13 cellular contexts compared by ENCODE assay signal in genomic region chr2:102049756-102050443, GRCh38. TPM values are rescaled to one million over a fixed set of nuclear protein-coding genes. Genes with fewer than 3 reads are reported as not detected.
DNase-seq lines count a peak whose midpoint lies in the region; ATAC-seq, FAIRE-seq and TF ChIP-seq lines count a peak whose summit lies in the region.
"Had no signal": no experiment of that assay in that cellular context is flagged by ENCODE, and none has a peak within 500 bp of the region (broad histone marks: within the 10 kb centered on the region; RNA-seq: fewer than 3 reads in every experiment).

No MANE protein-coding gene starts in this region.

- no peaks in the 10 kb centered on the region for H3K36me3 ChIP-seq in mammary epithelial cell (ENCODE audit: insufficient read depth, low read length)
- no peaks in the 10 kb centered on the region for H3K36me3 ChIP-seq in keratinocyte (ENCODE audit: control insufficient read depth in 2 of 2, extremely low read depth in 1 of 2, insufficient read depth in 2 of 2, low read length in 2 of 2)
- no peaks in the 10 kb centered on the region for H3K36me3 ChIP-seq in OCI-LY7 (ENCODE audit: insufficient read depth, low read length)
- H3K36me3 ChIP-seq: WERI-Rb-1 had no signal

- in situ Hi-C loops in mammary epithelial cell (cut with MboI; ENCODE audit: low sequenced_read_pairs in 2 of 2): no loop called here

- H3K27me3 ChIP-seq in mammary epithelial cell (ENCODE audit: insufficient read depth, low read length) (no peaks in the 10 kb centered on the region), keratinocyte (ENCODE audit: control insufficient read depth, extremely low read depth, insufficient read depth, low read length) (no peaks in the 10 kb centered on the region)

- H3K4me3 ChIP-seq in mammary epithelial cell (replicated peaks in 1 of 3; ENCODE audit: insufficient read depth in 1 of 3, low read depth in 2 of 3, low read length in 3 of 3) (no peak overlapping the region), keratinocyte (ENCODE audit: control insufficient read depth in 2 of 3, extremely low read depth in 1 of 3, insufficient read depth in 2 of 3, low read depth in 1 of 3, low read length in 3 of 3) (no peak overlapping the region), OCI-LY7 (ENCODE audit: low read depth, low read length, poor library complexity, severe bottlenecking) (no peak overlapping the region)

- BruUV-seq in mammary epithelial cell (replicated peaks; lab: Mats Ljungman, UMichigan): no TSS peak
- BruUV-seq in OCI-LY7 (replicated peaks; lab: Mats Ljungman, UMichigan): no TSS peak

- H3K4me1 ChIP-seq in mammary epithelial cell (ENCODE audit: insufficient read depth, low read length) (peaks cover 7% of the 10 kb centered on the region), keratinocyte (ENCODE audit: control insufficient read depth, extremely low read depth, insufficient read depth, low read length) (no peaks in the 10 kb centered on the region), OCI-LY7 (ENCODE audit: insufficient read depth, low read length, poor library complexity, severe bottlenecking) (no peaks in the 10 kb centered on the region)

- H4K20me1 ChIP-seq in mammary epithelial cell (ENCODE audit: insufficient read depth, low read length) (no peaks in the 10 kb centered on the region), keratinocyte (ENCODE audit: control insufficient read depth, extremely low read depth, insufficient read depth, low read length) (no peaks in the 10 kb centered on the region), OCI-LY7 (ENCODE audit: insufficient read depth, low read length) (no peaks in the 10 kb centered on the region)

- H3K4me2 ChIP-seq in mammary epithelial cell (ENCODE audit: insufficient read depth, low read depth, low read length) (no peak overlapping the region), keratinocyte (ENCODE audit: control insufficient read depth, extremely low read depth, insufficient read depth, low read depth, low read length) (no peak overlapping the region), OCI-LY7 (ENCODE audit: low read length) (no peak overlapping the region)

- ATAC-seq in sciatic nerve (peak; percentile 64), GM19467 (IDR thresholded peaks at IDR 0.05; ENCODE audit: unreplicated experiment) (no peak), GM21786 (IDR thresholded peaks at IDR 0.05; ENCODE audit: unreplicated experiment) (no peak)

- H3K79me2 ChIP-seq in mammary epithelial cell (ENCODE audit: insufficient read depth, low read length) (no peaks in the 10 kb centered on the region), keratinocyte (ENCODE audit: control insufficient read depth, insufficient read depth, low read length) (no peaks in the 10 kb centered on the region), OCI-LY7 (ENCODE audit: insufficient read depth, low read depth, low read length) (no peaks in the 10 kb centered on the region)

- 8% methylated on average over 9 of the region's 10 CpGs for WGBS in mammary epithelial cell (ENCODE audit: low coverage, missing lambda C conversion rate)

- H3K9me2 ChIP-seq in OCI-LY7 (ENCODE audit: insufficient read depth, low read length): no peaks in the 10 kb centered on the region

- H3K9me1 ChIP-seq in keratinocyte (ENCODE audit: control insufficient read depth, extremely low read depth, insufficient read depth, low read length): no peaks in the 10 kb centered on the region

- no peak overlapping the region for H3K9ac ChIP-seq in mammary epithelial cell (ENCODE audit: insufficient read depth, low read length)
- no peak overlapping the region for H3K9ac ChIP-seq in keratinocyte (ENCODE audit: control insufficient read depth, extremely low read depth, insufficient read depth, low read length)

- peak overlapping the region; percentile 75 for H2AFZ ChIP-seq in mammary epithelial cell (ENCODE audit: low read depth, low read length)
- peak overlapping the region; percentile 40 for H2AFZ ChIP-seq in keratinocyte (ENCODE audit: control insufficient read depth, low read length)
- no peak overlapping the region for H2AFZ ChIP-seq in OCI-LY7 (ENCODE audit: low read length)

- FAIRE-seq in keratinocyte (lab: Jason Lieb, UNC): no peak

- no peaks in the 10 kb centered on the region for H3K9me3 ChIP-seq in mammary epithelial cell (replicated peaks; ENCODE audit: insufficient read depth, low read length)
- H3K9me3 ChIP-seq in keratinocyte (ENCODE audit: control insufficient read depth, low read depth, low read length): no peaks in the 10 kb centered on the region
- no peaks in the 10 kb centered on the region for H3K9me3 ChIP-seq in OCI-LY7 (ENCODE audit: low read length)

- dilution Hi-C loops in mammary epithelial cell (cut with HindIII; ENCODE audit: low sequenced_read_pairs) (loop anchor here (5.0 kb wide), 1 partner anchor 37 kb away; no protein-coding TSS in a partner anchor), keratinocyte (cut with MboI; ENCODE audit: extremely low pct_ligation_motif_present, low sequenced_read_pairs) (no loop called here)

- no peak overlapping the region for H3K27ac ChIP-seq in mammary epithelial cell (ENCODE audit: insufficient read depth, low read depth, low read length)
- no peak overlapping the region for H3K27ac ChIP-seq in keratinocyte (ENCODE audit: control insufficient read depth, insufficient read depth, low read length)
- no peak overlapping the region for H3K27ac ChIP-seq in OCI-LY7 (ENCODE audit: low read depth, low read length, poor library complexity, severe bottlenecking)
- H3K27ac ChIP-seq: epithelial cell of prostate, WERI-Rb-1 had no signal

- TF ChIP-seq CTCF in mammary epithelial cell (conservative IDR thresholded peaks at IDR 0.05 in 1 of 2, IDR thresholded peaks at IDR 0.05 in 1 of 2; ENCODE audit: extremely low read depth in 1 of 2, insufficient read depth in 1 of 2, low read depth in 1 of 2, low read length in 2 of 2) (no peak), keratinocyte (optimal IDR thresholded peaks at IDR 0.05 in 1 of 3, IDR thresholded peaks at IDR 0.05 in 1 of 3, conservative IDR thresholded peaks at IDR 0.05 in 1 of 3; ENCODE audit: extremely low read depth in 1 of 3, insufficient read depth in 2 of 3, low read length in 3 of 3) (no peak), OCI-LY7 (conservative IDR thresholded peaks at IDR 0.05; ENCODE audit: low read length) (no peak)

- intact Hi-C loops in mammary epithelial cell (cut with micrococcal nuclease) (no loop called here), sciatic nerve (cut with DNase I) (no loop called here), OCI-LY7 (cut with micrococcal nuclease; ENCODE audit: unreplicated experiment) (no loop called here)

- CTCF ChIA-PET in mammary epithelial cell (lab: Charles Lee; ENCODE audit: low non-redundant PET): no interaction called here
- CTCF ChIA-PET in OCI-LY7 (lab: Charles Lee; ENCODE audit: unreplicated experiment): no interaction called here

- POLR2A ChIA-PET in OCI-LY7 (lab: Charles Lee): no interaction called here

- DNase-seq in COLO829 (ENCODE audit: low spot score) (peak; percentile 67), mammary epithelial cell (no peak), keratinocyte (ENCODE audit: low read depth, low spot score) (no peak), sciatic nerve (ENCODE audit: low spot score) (no peak), NCI-H1105 (lab: John Stamatoyannopoulos, UW) (no peak), OCI-LY7 (ENCODE audit: low spot score) (no peak)
- DNase-seq: CD4-positive, CD25-positive, alpha-beta regulatory T cell; MM.1S; NK-92 treated with Interleukin-12 subunit alpha and Interleukin-12 subunit beta, amount 100 ng/mL, for 24 hours; WERI-Rb-1 had no signal

RNA-seq across cellular contexts. Expression of gene IL1R2, which starts 58.1 kb away (rescaled TPM):
- total RNA-seq in mammary epithelial cell: 1 to 10 TPM in 1 of 2 donors, under 1 TPM in 1; 0.50 to 3.1 TPM
- polyA plus RNA-seq in mammary epithelial cell: 6.9 TPM
- 8.1 TPM for polyA minus RNA-seq in mammary epithelial cell
- 24.6 to 57.3 TPM (median 47.7 TPM) in 3 replicates for polyA plus RNA-seq in keratinocyte
- polyA plus RNA-seq in keratinocyte (2011; ENCODE audit: low read depth): 4.9 TPM
- polyA plus RNA-seq in keratinocyte (2011; cell fraction: cytosol; rRNA removed): 17.5 and 22.7 TPM in 2 replicates
- polyA plus RNA-seq in keratinocyte (2011; cell fraction: nucleus; rRNA removed): 21.9 and 23.7 TPM in 2 replicates
- 14.9 and 38.8 TPM in 2 replicates for polyA plus RNA-seq in keratinocyte (2012; ENCODE audit: low replicate concordance)
- 16.9 to 36.7 TPM (median 32.0 TPM) in 3 replicates for polyA minus RNA-seq in keratinocyte
- polyA minus RNA-seq in keratinocyte (2011; cell fraction: cytosol; rRNA and poly(A)+ RNA removed): 11.9 TPM
- polyA minus RNA-seq in keratinocyte (2011; cell fraction: nucleus; rRNA and poly(A)+ RNA removed): 9.6 and 10.4 TPM in 2 replicates
- 5.7 TPM for total RNA-seq in sciatic nerve
- total RNA-seq in OCI-LY7 (2014; rRNA removed; shearing (Covaris generic)): not detected in 2 replicates
- total RNA-seq in OCI-LY7 (2022): not detected in 2 replicates
